ENCODE assay signal across 19 cellular contexts in genomic region chr15:38168472-38169057, GRCh38.
DNase-seq lines count a peak whose midpoint lies in the region; ATAC-seq and TF ChIP-seq lines count a peak whose summit lies in the region.
"Had no signal": no experiment of that assay in that cellular context is flagged by ENCODE, and none has a peak within 500 bp of the region (broad histone marks: within the 10 kb centered on the region; RNA-seq: fewer than 3 reads in every experiment).

No MANE protein-coding gene starts in this region.

- H3K4me1 ChIP-seq in hepatocyte (ENCODE audit: insufficient read depth), result peaks cover 17% of the 10 kb centered on the region

- H4K20me1 ChIP-seq in hepatocyte (ENCODE audit: insufficient read depth, poor library complexity, severe bottlenecking), result no peaks in the 10 kb centered on the region

- peak; percentile 4 for DNase-seq in DMS53 (lab: John Stamatoyannopoulos, UW)
- no peak for DNase-seq in DMS53 treated with DMSO at 0.1 percent for 48 hours (lab: John Stamatoyannopoulos, UW; ENCODE audit: unreplicated experiment)
- no peak for DNase-seq in WTC11 (ENCODE audit: low spot score)
- no peak for DNase-seq in hepatocyte (ENCODE audit: low spot score)
- no peak for DNase-seq in stimulated activated naive B cell treated with anti-CD40 and anti-IgM and Interleukin-4, amounts not matched to agents 10 μg/mL and 1 μg/mL and 100 μg/mL, for 72 hours
- no peak for DNase-seq in NCI-H2196 (lab: John Stamatoyannopoulos, UW; ENCODE audit: unreplicated experiment)
- no peak for DNase-seq in COLO829 (ENCODE audit: low spot score)
- DNase-seq: C1 segment of cervical spinal cord, COR-L47, GOT3, NCI-H1105, NCI-H187, NCI-H774, SIG-M5 had no signal

- H3K27ac ChIP-seq in hepatocyte, result peak overlapping the region; percentile 10
- H3K27ac ChIP-seq: 22Rv1, HL-60 had no signal

- WGBS in hepatocyte (ENCODE audit: low lambda C conversion rate, missing lambda C conversion rate), result 26% methylated on average over 2 of the region's 2 CpGs

- POLR2A ChIA-PET in WTC11 (lab: Charles Lee), result no interaction called here

- H3K27me3 ChIP-seq in hepatocyte, result no peaks in the 10 kb centered on the region

- ATAC-seq in WTC11 (peak; percentile 65), GM18873 (IDR thresholded peaks at IDR 0.05; ENCODE audit: low FRiP score, unreplicated experiment) (no peak)
- ATAC-seq in stimulated activated naive B cell treated with anti-CD40 and anti-IgM and Interleukin-4, amounts not matched to agents 10 μg/mL and 1 μg/mL and 100 μg/mL, for 72 hours (replicated peaks), result no peak
- ATAC-seq: K562, Panc1 had no signal

- no peaks in the 10 kb centered on the region for H3K9me3 ChIP-seq in hepatocyte (ENCODE audit: low read depth)

- no peak overlapping the region for H3K4me3 Mint-ChIP-seq in WTC11
- no peak overlapping the region for H3K4me3 Mint-ChIP-seq in stimulated activated naive B cell treated with anti-CD40 and anti-IgM and Interleukin-4, amounts not matched to agents 10 μg/mL and 1 μg/mL and 100 μg/mL, for 72 hours

- peaks cover 5% of the 10 kb centered on the region; the same call in 1 of the 2 replicates for H3K36me3 Mint-ChIP-seq in WTC11
- no peaks in the 10 kb centered on the region for H3K36me3 Mint-ChIP-seq in stimulated activated naive B cell treated with anti-CD40 and anti-IgM and Interleukin-4, amounts not matched to agents 10 μg/mL and 1 μg/mL and 100 μg/mL, for 72 hours

- no peak overlapping the region for H3K4me2 ChIP-seq in hepatocyte

- no peaks in the 10 kb centered on the region for H3K79me2 ChIP-seq in hepatocyte

- no peak overlapping the region for H3K4me3 ChIP-seq in hepatocyte
- H3K4me3 ChIP-seq: K562 had no signal

- H3K36me3 ChIP-seq in hepatocyte (replicated peaks; ENCODE audit: insufficient read depth, low read depth), result no peaks in the 10 kb centered on the region

- no peak overlapping the region for H3K27ac Mint-ChIP-seq in WTC11
- no peak overlapping the region for H3K27ac Mint-ChIP-seq in stimulated activated naive B cell treated with anti-CD40 and anti-IgM and Interleukin-4, amounts not matched to agents 10 μg/mL and 1 μg/mL and 100 μg/mL, for 72 hours

- H3K4me1 Mint-ChIP-seq in WTC11, result peaks cover 30% of the 10 kb centered on the region
- peaks cover 3 to 18% of the 10 kb centered on the region in 2 donors for H3K4me1 Mint-ChIP-seq in stimulated activated naive B cell treated with anti-CD40 and anti-IgM and Interleukin-4, amounts not matched to agents 10 μg/mL and 1 μg/mL and 100 μg/mL, for 72 hours

- H3K9me3 Mint-ChIP-seq in WTC11, result peaks cover 10% of the 10 kb centered on the region
- H3K9me3 Mint-ChIP-seq in stimulated activated naive B cell treated with anti-CD40 and anti-IgM and Interleukin-4, amounts not matched to agents 10 μg/mL and 1 μg/mL and 100 μg/mL, for 72 hours, result no peaks in the 10 kb centered on the region

- no peak for TF ChIP-seq CTCF in WTC11 (IDR thresholded peaks at IDR 0.05)
- no peak for TF ChIP-seq CTCF in hepatocyte (IDR thresholded peaks at IDR 0.05; ENCODE audit: poor library complexity)

- H3K9me2 ChIP-seq in hepatocyte (replicated peaks; ENCODE audit: insufficient read depth), result no peaks in the 10 kb centered on the region

- H2AFZ ChIP-seq in hepatocyte, result no peak overlapping the region

- H3K27me3 Mint-ChIP-seq in WTC11 (ENCODE audit: low read depth), result no peaks in the 10 kb centered on the region
- H3K27me3 Mint-ChIP-seq in stimulated activated naive B cell treated with anti-CD40 and anti-IgM and Interleukin-4, amounts not matched to agents 10 μg/mL and 1 μg/mL and 100 μg/mL, for 72 hours, result peaks cover 26 to 49% of the 10 kb centered on the region in 2 donors

- CTCF ChIA-PET in WTC11 (lab: Charles Lee), result no interaction called here

TF ChIP-seq in WTC11, 78 proteins besides CTCF, POLR2A, EP300 and RAD21:
- TF ChIP-seq ESRRA (CRISPR knock-in tag; IDR thresholded peaks at IDR 0.05; ENCODE audit: borderline replicate concordance), result no peak
TF ChIP-seq in WTC11: peak in this region for 0.
